In the genomic region with DNA sequence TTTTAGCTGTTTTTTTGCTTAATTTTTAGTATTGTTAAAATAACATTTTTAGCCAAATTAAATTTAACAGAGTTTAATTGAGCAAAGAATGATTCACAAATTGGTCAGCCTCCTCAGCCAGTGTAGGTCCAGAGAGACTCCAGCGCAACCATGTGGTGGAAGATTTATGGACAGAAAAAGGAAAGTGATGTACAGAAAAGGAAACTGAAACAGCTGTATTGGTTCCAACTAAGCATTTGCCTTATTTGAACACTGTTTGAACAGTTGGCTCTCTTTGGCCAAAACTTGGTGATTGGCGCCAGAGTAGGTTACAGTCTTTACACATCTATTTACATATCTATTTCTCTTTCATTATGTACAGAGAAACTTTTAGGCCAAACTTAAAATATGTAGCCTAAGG, we compare ENCODE assay signal across 8 cellular contexts. TPM values are rescaled to one million over a fixed set of nuclear protein-coding genes. Genes with fewer than 3 reads are reported as not detected.
DNase-seq lines count a peak whose midpoint lies in the region; ATAC-seq, FAIRE-seq and TF ChIP-seq lines count a peak whose summit lies in the region.

No MANE protein-coding gene starts in this region.

- ATAC-seq in HG02763 (IDR thresholded peaks at IDR 0.05; ENCODE audit: unreplicated experiment), result peak; percentile 93

- H3K36me3 ChIP-seq in astrocyte (ENCODE audit: insufficient read depth, low read length), result no peaks in the 10 kb centered on the region
- no peaks in the 10 kb centered on the region for H3K36me3 ChIP-seq in neural progenitor cell

- H3K4me2 ChIP-seq in astrocyte (ENCODE audit: low read length) (no peak overlapping the region), neural progenitor cell (no peak overlapping the region)

- H3K79me2 ChIP-seq in astrocyte (ENCODE audit: insufficient read depth, low read length) (peaks cover 42% of the 10 kb centered on the region), neural progenitor cell (ENCODE audit: low read depth) (peaks cover 17% of the 10 kb centered on the region)

- H3K4me3 Mint-ChIP-seq in astrocyte (ENCODE audit: unreplicated experiment) (no peak overlapping the region), neural progenitor cell (no peak overlapping the region)

- H3K9me3 Mint-ChIP-seq in astrocyte (ENCODE audit: unreplicated experiment) (no peaks in the 10 kb centered on the region), neural progenitor cell (no peaks in the 10 kb centered on the region)

- H3K27me3 Mint-ChIP-seq in astrocyte (ENCODE audit: low read depth, unreplicated experiment) (no peaks in the 10 kb centered on the region), neural progenitor cell (ENCODE audit: insufficient read depth, low read depth) (no peaks in the 10 kb centered on the region)

- peak; percentile 33 for TF ChIP-seq CTCF in AG09309 (IDR thresholded peaks at IDR 0.05; ENCODE audit: control insufficient read depth, insufficient read depth, low read depth, low read length, missing control alignments)
- no peak for TF ChIP-seq CTCF in NB4 (IDR thresholded peaks at IDR 0.05; ENCODE audit: low read depth, low read length)
- TF ChIP-seq CTCF in astrocyte (IDR thresholded peaks at IDR 0.05; ENCODE audit: insufficient read depth, low read depth, low read length), result peak; percentile 14
- peak; percentile 15 for TF ChIP-seq CTCF in neural progenitor cell (IDR thresholded peaks at IDR 0.05)

- DNase-seq in AG09309 (ENCODE audit: low read depth) (peak; percentile 32), GM18507 (ENCODE audit: extremely low spot score, insufficient read length, low read depth) (peak; percentile 14), NB4 (ENCODE audit: low read depth) (peak; percentile 56), astrocyte (ENCODE audit: low read depth) (peak; percentile 69), neural progenitor cell (ENCODE audit: low spot score) (no peak), NCI-H2107 (lab: John Stamatoyannopoulos, UW) (no peak), T-helper 9 cell (no peak)

- H3K4me3 ChIP-seq in AG09309 (ENCODE audit: control insufficient read depth, low read depth, low read length) (no peak overlapping the region), NB4 (ENCODE audit: low read depth, low read length) (no peak overlapping the region), astrocyte (ENCODE audit: insufficient read depth, low read depth, low read length) (no peak overlapping the region), neural progenitor cell (no peak overlapping the region)

- H3K4me1 Mint-ChIP-seq in astrocyte (ENCODE audit: low read depth, unreplicated experiment) (peaks cover 16% of the 10 kb centered on the region), neural progenitor cell (peaks cover 10% of the 10 kb centered on the region)

- no peaks in the 10 kb centered on the region for H3K27me3 ChIP-seq in astrocyte (ENCODE audit: insufficient read depth, low read length)
- no peaks in the 10 kb centered on the region for H3K27me3 ChIP-seq in neural progenitor cell

- H3K9ac ChIP-seq in astrocyte (ENCODE audit: low read length), result no peak overlapping the region
- no peak overlapping the region for H3K9ac ChIP-seq in neural progenitor cell

- H3K27ac Mint-ChIP-seq in astrocyte (ENCODE audit: unreplicated experiment), result peak overlapping the region; percentile 75
- H3K27ac Mint-ChIP-seq in neural progenitor cell, result no peak overlapping the region

- H3K27ac ChIP-seq in astrocyte (ENCODE audit: low read depth, low read length) (no peak overlapping the region), neural progenitor cell (no peak overlapping the region)

- peaks cover 37% of the 10 kb centered on the region for H4K20me1 ChIP-seq in astrocyte (ENCODE audit: insufficient read depth, low read length)
- H4K20me1 ChIP-seq in neural progenitor cell (ENCODE audit: low read depth), result peaks cover 13% of the 10 kb centered on the region

- H3F3A ChIP-seq in neural progenitor cell (ENCODE audit: low read depth), result no peaks in the 10 kb centered on the region

- FAIRE-seq in GM18507 (lab: Jason Lieb, UNC) (peak; percentile 87), astrocyte (lab: Jason Lieb, UNC) (no peak)

- H3K9me3 ChIP-seq in astrocyte (ENCODE audit: insufficient read depth, low read depth, low read length), result no peaks in the 10 kb centered on the region
- no peaks in the 10 kb centered on the region for H3K9me3 ChIP-seq in neural progenitor cell (ENCODE audit: low read depth)

- TF ChIP-seq POLR2A in NB4 (IDR thresholded peaks at IDR 0.05; ENCODE audit: extremely low read depth, insufficient read length), result no peak

- peaks cover 5% of the 10 kb centered on the region for H3K36me3 Mint-ChIP-seq in astrocyte (ENCODE audit: low read depth, unreplicated experiment)
- H3K36me3 Mint-ChIP-seq in neural progenitor cell, result no peaks in the 10 kb centered on the region

- H2AFZ ChIP-seq in astrocyte (ENCODE audit: low read depth, low read length) (no peak overlapping the region), neural progenitor cell (replicated peaks) (no peak overlapping the region)

- no peaks in the 10 kb centered on the region for H3K4me1 ChIP-seq in astrocyte (ENCODE audit: insufficient read depth, low read length)
- no peaks in the 10 kb centered on the region for H3K4me1 ChIP-seq in neural progenitor cell

RNA-seq across cellular contexts. Expression of gene RPS6KC1, which starts 19.4 kb away (rescaled TPM):
- total RNA-seq in astrocyte, result 22.4 and 25.6 TPM in 2 replicates
- total RNA-seq in neural progenitor cell (ENCODE audit: low replicate concordance), result 21.5 and 32.6 TPM in 2 replicates

RNA-seq across cellular contexts. Expression of gene ANGEL2, which starts 54.7 kb away (rescaled TPM):
- total RNA-seq in astrocyte (21.4 and 21.6 TPM in 2 replicates), neural progenitor cell (ENCODE audit: low replicate concordance) (70.6 and 101 TPM in 2 replicates)

Comparison
In these comparisons a context has a peak if more than half of its experiments do, and no peak if none do; other contexts are left out.
1. DNase-seq: peak in AG09309 (single experiment), GM18507 (single experiment), NB4 (single experiment) and astrocyte (single experiment); none in neural progenitor cell (single experiment), NCI-H2107 (single experiment) and T-helper 9 cell (single experiment).